1 cellular context compared by ENCODE assay signal in the genomic region with DNA sequence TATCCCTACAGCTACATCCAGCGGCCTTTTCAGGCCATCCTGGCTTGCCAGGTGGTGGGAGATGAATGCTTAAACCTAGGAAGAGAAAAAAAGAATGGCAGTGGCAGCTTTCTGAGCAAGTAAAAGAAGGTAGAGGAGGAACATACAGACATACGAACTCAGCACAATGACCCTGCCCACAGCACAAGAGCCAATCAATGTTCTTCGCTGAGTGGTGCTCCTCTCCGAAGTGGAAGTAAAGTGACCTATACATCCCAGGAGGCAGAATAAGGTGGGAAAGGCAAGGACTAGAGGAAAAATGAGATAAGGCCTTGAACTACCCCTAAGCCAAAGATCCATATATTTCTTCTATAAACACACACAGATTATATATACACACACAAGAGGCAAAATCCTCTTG.
TF ChIP-seq lines count a peak whose summit lies in the region.

No MANE protein-coding gene starts in this region.

TF ChIP-seq in GM23338, 12 proteins besides CTCF, POLR2A, EP300 and RAD21:
- TF ChIP-seq EZH2phosphoT487 (IDR thresholded peaks at IDR 0.05; ENCODE audit: unreplicated experiment) = no peak
- TF ChIP-seq NANOG (IDR thresholded peaks at IDR 0.05; ENCODE audit: borderline replicate concordance) = no peak
- TF ChIP-seq EZH2 (IDR thresholded peaks at IDR 0.05; ENCODE audit: low read depth, unreplicated experiment) = no peak
- TF ChIP-seq, protein P1, sequence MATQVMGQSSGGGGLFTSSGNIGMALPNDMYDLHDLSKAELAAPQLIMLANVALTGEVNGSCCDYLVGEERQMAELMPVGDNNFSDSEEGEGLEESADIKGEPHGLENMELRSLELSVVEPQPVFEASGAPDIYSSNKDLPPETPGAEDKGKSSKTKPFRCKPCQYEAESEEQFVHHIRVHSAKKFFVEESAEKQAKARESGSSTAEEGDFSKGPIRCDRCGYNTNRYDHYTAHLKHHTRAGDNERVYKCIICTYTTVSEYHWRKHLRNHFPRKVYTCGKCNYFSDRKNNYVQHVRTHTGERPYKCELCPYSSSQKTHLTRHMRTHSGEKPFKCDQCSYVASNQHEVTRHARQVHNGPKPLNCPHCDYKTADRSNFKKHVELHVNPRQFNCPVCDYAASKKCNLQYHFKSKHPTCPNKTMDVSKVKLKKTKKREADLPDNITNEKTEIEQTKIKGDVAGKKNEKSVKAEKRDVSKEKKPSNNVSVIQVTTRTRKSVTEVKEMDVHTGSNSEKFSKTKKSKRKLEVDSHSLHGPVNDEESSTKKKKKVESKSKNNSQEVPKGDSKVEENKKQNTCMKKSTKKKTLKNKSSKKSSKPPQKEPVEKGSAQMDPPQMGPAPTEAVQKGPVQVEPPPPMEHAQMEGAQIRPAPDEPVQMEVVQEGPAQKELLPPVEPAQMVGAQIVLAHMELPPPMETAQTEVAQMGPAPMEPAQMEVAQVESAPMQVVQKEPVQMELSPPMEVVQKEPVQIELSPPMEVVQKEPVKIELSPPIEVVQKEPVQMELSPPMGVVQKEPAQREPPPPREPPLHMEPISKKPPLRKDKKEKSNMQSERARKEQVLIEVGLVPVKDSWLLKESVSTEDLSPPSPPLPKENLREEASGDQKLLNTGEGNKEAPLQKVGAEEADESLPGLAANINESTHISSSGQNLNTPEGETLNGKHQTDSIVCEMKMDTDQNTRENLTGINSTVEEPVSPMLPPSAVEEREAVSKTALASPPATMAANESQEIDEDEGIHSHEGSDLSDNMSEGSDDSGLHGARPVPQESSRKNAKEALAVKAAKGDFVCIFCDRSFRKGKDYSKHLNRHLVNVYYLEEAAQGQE (IDR thresholded peaks at IDR 0.05; ENCODE audit: unreplicated experiment) = no peak
- TF ChIP-seq ZNF331 (CRISPR knock-in tag; IDR thresholded peaks at IDR 0.05; ENCODE audit: low read depth) = no peak
- TF ChIP-seq, protein P2, sequence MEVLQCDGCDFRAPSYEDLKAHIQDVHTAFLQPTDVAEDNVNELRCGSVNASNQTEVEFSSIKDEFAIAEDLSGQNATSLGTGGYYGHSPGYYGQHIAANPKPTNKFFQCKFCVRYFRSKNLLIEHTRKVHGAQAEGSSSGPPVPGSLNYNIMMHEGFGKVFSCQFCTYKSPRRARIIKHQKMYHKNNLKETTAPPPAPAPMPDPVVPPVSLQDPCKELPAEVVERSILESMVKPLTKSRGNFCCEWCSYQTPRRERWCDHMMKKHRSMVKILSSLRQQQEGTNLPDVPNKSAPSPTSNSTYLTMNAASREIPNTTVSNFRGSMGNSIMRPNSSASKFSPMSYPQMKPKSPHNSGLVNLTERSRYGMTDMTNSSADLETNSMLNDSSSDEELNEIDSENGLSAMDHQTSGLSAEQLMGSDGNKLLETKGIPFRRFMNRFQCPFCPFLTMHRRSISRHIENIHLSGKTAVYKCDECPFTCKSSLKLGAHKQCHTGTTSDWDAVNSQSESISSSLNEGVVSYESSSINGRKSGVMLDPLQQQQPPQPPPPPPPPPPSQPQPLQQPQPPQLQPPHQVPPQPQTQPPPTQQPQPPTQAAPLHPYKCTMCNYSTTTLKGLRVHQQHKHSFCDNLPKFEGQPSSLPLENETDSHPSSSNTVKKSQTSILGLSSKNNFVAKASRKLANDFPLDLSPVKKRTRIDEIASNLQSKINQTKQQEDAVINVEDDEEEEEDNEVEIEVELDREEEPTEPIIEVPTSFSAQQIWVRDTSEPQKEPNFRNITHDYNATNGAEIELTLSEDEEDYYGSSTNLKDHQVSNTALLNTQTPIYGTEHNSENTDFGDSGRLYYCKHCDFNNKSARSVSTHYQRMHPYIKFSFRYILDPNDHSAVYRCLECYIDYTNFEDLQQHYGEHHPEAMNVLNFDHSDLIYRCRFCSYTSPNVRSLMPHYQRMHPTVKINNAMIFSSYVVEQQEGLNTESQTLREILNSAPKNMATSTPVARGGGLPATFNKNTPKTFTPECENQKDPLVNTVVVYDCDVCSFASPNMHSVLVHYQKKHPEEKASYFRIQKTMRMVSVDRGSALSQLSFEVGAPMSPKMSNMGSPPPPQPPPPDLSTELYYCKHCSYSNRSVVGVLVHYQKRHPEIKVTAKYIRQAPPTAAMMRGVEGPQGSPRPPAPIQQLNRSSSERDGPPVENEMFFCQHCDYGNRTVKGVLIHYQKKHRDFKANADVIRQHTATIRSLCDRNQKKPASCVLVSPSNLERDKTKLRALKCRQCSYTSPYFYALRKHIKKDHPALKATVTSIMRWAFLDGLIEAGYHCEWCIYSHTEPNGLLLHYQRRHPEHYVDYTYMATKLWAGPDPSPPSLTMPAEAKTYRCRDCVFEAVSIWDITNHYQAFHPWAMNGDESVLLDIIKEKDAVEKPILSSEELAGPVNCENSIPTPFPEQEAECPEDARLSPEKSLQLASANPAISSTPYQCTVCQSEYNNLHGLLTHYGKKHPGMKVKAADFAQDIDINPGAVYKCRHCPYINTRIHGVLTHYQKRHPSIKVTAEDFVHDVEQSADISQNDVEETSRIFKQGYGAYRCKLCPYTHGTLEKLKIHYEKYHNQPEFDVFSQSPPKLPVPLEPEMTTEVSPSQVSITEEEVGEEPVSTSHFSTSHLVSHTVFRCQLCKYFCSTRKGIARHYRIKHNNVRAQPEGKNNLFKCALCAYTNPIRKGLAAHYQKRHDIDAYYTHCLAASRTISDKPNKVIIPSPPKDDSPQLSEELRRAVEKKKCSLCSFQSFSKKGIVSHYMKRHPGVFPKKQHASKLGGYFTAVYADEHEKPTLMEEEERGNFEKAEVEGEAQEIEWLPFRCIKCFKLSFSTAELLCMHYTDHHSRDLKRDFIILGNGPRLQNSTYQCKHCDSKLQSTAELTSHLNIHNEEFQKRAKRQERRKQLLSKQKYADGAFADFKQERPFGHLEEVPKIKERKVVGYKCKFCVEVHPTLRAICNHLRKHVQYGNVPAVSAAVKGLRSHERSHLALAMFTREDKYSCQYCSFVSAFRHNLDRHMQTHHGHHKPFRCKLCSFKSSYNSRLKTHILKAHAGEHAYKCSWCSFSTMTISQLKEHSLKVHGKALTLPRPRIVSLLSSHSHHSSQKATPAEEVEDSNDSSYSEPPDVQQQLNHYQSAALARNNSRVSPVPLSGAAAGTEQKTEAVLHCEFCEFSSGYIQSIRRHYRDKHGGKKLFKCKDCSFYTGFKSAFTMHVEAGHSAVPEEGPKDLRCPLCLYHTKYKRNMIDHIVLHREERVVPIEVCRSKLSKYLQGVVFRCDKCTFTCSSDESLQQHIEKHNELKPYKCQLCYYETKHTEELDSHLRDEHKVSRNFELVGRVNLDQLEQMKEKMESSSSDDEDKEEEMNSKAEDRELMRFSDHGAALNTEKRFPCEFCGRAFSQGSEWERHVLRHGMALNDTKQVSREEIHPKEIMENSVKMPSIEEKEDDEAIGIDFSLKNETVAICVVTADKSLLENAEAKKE (CRISPR knock-in tag; IDR thresholded peaks at IDR 0.05) = no peak
